Comparison of ENCODE assay signal across 10 cellular contexts in genomic region chr10:97715259-97715874, GRCh38. TPM values are rescaled to one million over a fixed set of nuclear protein-coding genes. Genes with fewer than 3 reads are reported as not detected.
DNase-seq lines count a peak whose midpoint lies in the region; ATAC-seq, FAIRE-seq and TF ChIP-seq lines count a peak whose summit lies in the region.
"Had no signal": no experiment of that assay in that cellular context is flagged by ENCODE, and none has a peak within 500 bp of the region (broad histone marks: within the 10 kb centered on the region; RNA-seq: fewer than 3 reads in every experiment).

No MANE protein-coding gene starts in this region.

- H3K36me3 ChIP-seq in GM12878 (ENCODE audit: control insufficient read depth in 2 of 2, insufficient read depth in 2 of 2, low read length in 1 of 2) (no peaks in the 10 kb centered on the region), left lung (peaks cover 0 to 12% of the 10 kb centered on the region in 2 donors), tibial artery (peaks cover 18 to 20% (median 19%) of the 10 kb centered on the region in 3 donors)
- H3K36me3 ChIP-seq: neutrophil had no signal

- no peak overlapping the region for H2AFZ ChIP-seq in GM12878 (ENCODE audit: control insufficient read depth, low read depth, low read length)

- RAD21 ChIA-PET in GM12878 (lab: Charles Lee; ENCODE audit: unreplicated experiment): no interaction called here

- no peak for TF ChIP-seq RAD21 in GM12878 (IDR thresholded peaks at IDR 0.05; ENCODE audit: insufficient read depth, low read depth, low read length)

- no peaks in the 10 kb centered on the region for H3K79me2 ChIP-seq in GM12878 (ENCODE audit: control insufficient read depth, insufficient read depth, low read length)

- H4K20me1 ChIP-seq in GM12878 (ENCODE audit: control insufficient read depth, insufficient read depth): no peaks in the 10 kb centered on the region

- no peak for TF ChIP-seq EP300 in GM12878 (IDR thresholded peaks at IDR 0.05; ENCODE audit: borderline replicate concordance in 1 of 2, control insufficient read depth in 1 of 2, low read depth in 2 of 2, low read length in 2 of 2)

- in situ Hi-C loops in GM12878 (cut with MboI): no loop called here

- WGBS in GM12878 (ENCODE audit: insufficient coverage, insufficient replicate concordance, low lambda C conversion rate, missing lambda C conversion rate): 91% methylated on average over 8 of the region's 8 CpGs

- peaks cover 3% of the 10 kb centered on the region; the same call in 1 of the 2 replicates for H3K4me1 ChIP-seq in GM12878 (ENCODE audit: control insufficient read depth, insufficient read depth, low read length)
- peaks cover 29 to 69% of the 10 kb centered on the region in 2 donors for H3K4me1 ChIP-seq in left lung
- peaks cover 8 to 79% (median 66%) of the 10 kb centered on the region in 4 donors for H3K4me1 ChIP-seq in tibial artery

- H3K27ac ChIP-seq in GM12878 (ENCODE audit: control insufficient read depth, insufficient read depth): no peak overlapping the region
- H3K27ac ChIP-seq in left lung: peak overlapping the region; percentile 93 to 95
- peak overlapping the region; percentile 96 to 99 for H3K27ac ChIP-seq in tibial artery
- H3K27ac ChIP-seq: neutrophil had no signal

- ATAC-seq in GM12878 (no peak), left lung (no peak), GM18502 (IDR thresholded peaks at IDR 0.05; ENCODE audit: poor library complexity, unreplicated experiment) (no peak), HG03159 (IDR thresholded peaks at IDR 0.05; ENCODE audit: unreplicated experiment) (no peak)

- peak overlapping the region; percentile 65 for H3K27ac Mint-ChIP-seq in activated CD4-positive, alpha-beta T cell treated with anti-CD3 and anti-CD28 coated beads, Interleukin-2, amount 10 ng/mL, durations not matched to agents 24 days and 14 days

- H3K9me3 ChIP-seq in GM12878 (replicated peaks; ENCODE audit: control insufficient read depth, insufficient read depth, low read length): no peaks in the 10 kb centered on the region
- no peaks in the 10 kb centered on the region for H3K9me3 ChIP-seq in left lung
- H3K9me3 ChIP-seq in tibial artery: no peaks in the 10 kb centered on the region
- H3K9me3 ChIP-seq: neutrophil had no signal

- H3K27me3 Mint-ChIP-seq in activated CD4-positive, alpha-beta T cell treated with anti-CD3 and anti-CD28 coated beads, Interleukin-2, amount 10 ng/mL, durations not matched to agents 24 days and 14 days: peaks cover 18% of the 10 kb centered on the region

- POLR2A ChIA-PET in GM12878 (lab: Charles Lee): interaction anchor here (2.3 kb wide), 1 partner anchor 29 kb away, joined by 6 read pairs; the partner anchor contains the start of gene AVPI1

- H3K4me1 Mint-ChIP-seq in activated CD4-positive, alpha-beta T cell treated with anti-CD3 and anti-CD28 coated beads, Interleukin-2, amount 10 ng/mL, durations not matched to agents 24 days and 14 days: peaks cover 10% of the 10 kb centered on the region

- H3K4me3 Mint-ChIP-seq in activated CD4-positive, alpha-beta T cell treated with anti-CD3 and anti-CD28 coated beads, Interleukin-2, amount 10 ng/mL, durations not matched to agents 24 days and 14 days: peak overlapping the region; percentile 97

- peak overlapping the region; percentile 97 for H3K4me2 ChIP-seq in GM12878 (ENCODE audit: control insufficient read depth, insufficient read depth)

- no peak for TF ChIP-seq POLR2A in GM12878 (IDR thresholded peaks at IDR 0.05; ENCODE audit: low read depth, low read length)

- intact Hi-C loops in activated CD4-positive, alpha-beta T cell treated with anti-CD3 and anti-CD28 coated beads, Interleukin-2, amount 10 ng/mL, durations not matched to agents 24 days and 14 days (cut with micrococcal nuclease): no loop called here
- intact Hi-C loops in GM12878 (cut with micrococcal nuclease; ENCODE audit: unreplicated experiment): no loop called here
- intact Hi-C loops in left lung (cut with DNase I): no loop called here
- intact Hi-C loops in tibial artery (cut with DNase I; ENCODE audit: low total_unique reads): no loop called here

- H3K4me3 ChIP-seq in GM12878: peak overlapping the region; percentile 74; the same call in 1 of the 2 replicates
- peak overlapping the region; percentile 67 to 74 for H3K4me3 ChIP-seq in left lung
- peak overlapping the region; percentile 71 to 78 for H3K4me3 ChIP-seq in tibial artery

- CTCF ChIA-PET in GM12878 (lab: Yijun Ruan, JAX): interaction anchor here (1.3 to 14.9 kb wide), 3 partner anchors 11 to 39 kb away, joined by 3 to 416 read pairs (median 8); partner anchors contain the start of gene ZFYVE27

- TF ChIP-seq CTCF in GM12878 (IDR thresholded peaks at IDR 0.05 in 2 of 3, conservative IDR thresholded peaks at IDR 0.05 in 1 of 3; ENCODE audit: control insufficient read depth in 2 of 3, extremely low read depth in 1 of 3, insufficient read depth in 1 of 3, low read depth in 3 of 3, low read length in 3 of 3) (no peak), left lung (IDR thresholded peaks at IDR 0.05) (no peak), tibial artery (IDR thresholded peaks at IDR 0.05) (no peak)

- BruUV-seq in GM12878 (replicated peaks; lab: Mats Ljungman, UMichigan): no TSS peak

- SMC1A ChIA-PET in GM12878 (lab: Charles Lee; ENCODE audit: uncharacterized antibody, unreplicated experiment): no interaction called here

- no peak overlapping the region; the same call in 1 of the 2 replicates for H3K9ac ChIP-seq in GM12878 (ENCODE audit: control insufficient read depth, insufficient read depth, low read length)

- no peaks in the 10 kb centered on the region for H3K9me3 Mint-ChIP-seq in activated CD4-positive, alpha-beta T cell treated with anti-CD3 and anti-CD28 coated beads, Interleukin-2, amount 10 ng/mL, durations not matched to agents 24 days and 14 days

- no peak for DNase-seq in activated CD4-positive, alpha-beta T cell treated with anti-CD3 and anti-CD28 coated beads, Interleukin-2, amount 10 ng/mL, durations not matched to agents 24 days and 14 days
- no peak for DNase-seq in activated CD4-positive, alpha-beta T cell treated with anti-CD3 and anti-CD28 coated beads for 4 hours
- DNase-seq in GM12878 (ENCODE audit: low read depth, low spot score) (no peak), left lung (no peak), tibial artery (peak in 1 of 2 donors; percentile 45), middle frontal gyrus (ENCODE audit: extremely low spot score, low spot score) (no peak)
- DNase-seq: NCI-H1105 had no signal

- H3K36me3 Mint-ChIP-seq in activated CD4-positive, alpha-beta T cell treated with anti-CD3 and anti-CD28 coated beads, Interleukin-2, amount 10 ng/mL, durations not matched to agents 24 days and 14 days (ENCODE audit: low read depth): no peaks in the 10 kb centered on the region

- no peak for FAIRE-seq in GM12878 (lab: Jason Lieb, UNC)

- H3K27me3 ChIP-seq in GM12878 (replicated peaks in 1 of 2; ENCODE audit: control insufficient read depth in 2 of 2, insufficient read depth in 2 of 2, low read length in 1 of 2) (peaks cover 0 to 2% of the 10 kb centered on the region in 2 experiments; a peak in 1 of 4 replicates), left lung (peaks cover 0 to 4% of the 10 kb centered on the region in 2 donors), tibial artery (no peaks in the 10 kb centered on the region)

RNA-seq across cellular contexts. Expression of gene MARVELD1, which starts 1.8 kb away (rescaled TPM):
- 4.6 and 5.6 TPM in 2 replicates for total RNA-seq in activated CD4-positive, alpha-beta T cell treated with anti-CD3 and anti-CD28 coated beads, Interleukin-2, amount 10 ng/mL, durations not matched to agents 24 days and 14 days
- 4.2 and 6.0 TPM in 2 replicates for total RNA-seq in GM12878 (2013; cell fraction: nucleolus; rRNA removed)
- 2.8 TPM in 2 replicates for total RNA-seq in GM12878 (2014; rRNA removed)
- total RNA-seq in GM12878 (2014; rRNA removed; fragmentation: Illumina TruSeq; extraction: Trizol): 2.6 and 3.5 TPM in 2 replicates
- total RNA-seq in GM12878 (2021): 7.4 and 8.4 TPM in 2 replicates
- polyA plus RNA-seq in GM12878 (2011; ENCODE audit: low read depth): 1.2 TPM
- polyA plus RNA-seq in GM12878 (2011; rRNA removed): 0.32 and 0.54 TPM in 2 replicates
- polyA plus RNA-seq in GM12878 (2011; cell fraction: cytosol; rRNA removed): 0.50 and 0.79 TPM in 2 replicates
- 1.3 and 1.5 TPM in 2 replicates for polyA plus RNA-seq in GM12878 (2011; cell fraction: nucleus; rRNA removed)
- polyA plus RNA-seq in GM12878 (2012): 1.5 and 2.2 TPM in 2 replicates
- 8.1 and 10.0 TPM in 2 replicates for polyA plus RNA-seq in GM12878 (2014; fragmentation: Illumina TruSeq; extraction: Trizol)
- 1 to 10 TPM; 2.8 TPM for polyA plus RNA-seq in GM12878 (2014; fragmentation: Nextera tagmentation; extraction: Ambion mirVana)
- 6.0 and 7.0 TPM in 2 replicates for polyA plus RNA-seq in GM12878 (2014; rRNA removed)
- 1 to 10 TPM; 2.7 to 3.6 TPM for polyA plus RNA-seq in GM12878 (2016; fragmentation: Nextera tagmentation; extraction: Ambion mirVana)
- 0.15 and 0.21 TPM in 2 replicates for polyA minus RNA-seq in GM12878 (2011; rRNA and poly(A)+ RNA removed)
- polyA minus RNA-seq in GM12878 (2011; cell fraction: cytosol; rRNA and poly(A)+ RNA removed): 0.40 and 0.73 TPM in 2 replicates
- polyA minus RNA-seq in GM12878 (2011; cell fraction: nucleus; rRNA and poly(A)+ RNA removed): 0.38 and 0.48 TPM in 2 replicates
- total RNA-seq in left lung: 10 to 100 TPM; 48.1 to 58.4 TPM

RNA-seq across cellular contexts. Expression of gene ZFYVE27, which starts 21.6 kb away (rescaled TPM):
- total RNA-seq in activated CD4-positive, alpha-beta T cell treated with anti-CD3 and anti-CD28 coated beads, Interleukin-2, amount 10 ng/mL, durations not matched to agents 24 days and 14 days: 38.1 and 42.2 TPM in 2 replicates
- 105 and 111 TPM in 2 replicates for total RNA-seq in GM12878 (2013; cell fraction: nucleolus; rRNA removed)
- total RNA-seq in GM12878 (2014; rRNA removed) (25.7 and 28.9 TPM in 2 replicates), GM12878 (2014; rRNA removed; fragmentation: Illumina TruSeq; extraction: Trizol) (14.5 and 16.4 TPM in 2 replicates), GM12878 (2021) (23.7 and 25.3 TPM in 2 replicates), left lung (10 to 100 TPM; 20.6 to 23.2 TPM)
- polyA plus RNA-seq in GM12878 (2011; ENCODE audit: low read depth): 10.4 TPM
- polyA plus RNA-seq in GM12878 (2011; rRNA removed) (20.3 and 28.2 TPM in 2 replicates), GM12878 (2014; fragmentation: Illumina TruSeq; extraction: Trizol) (11.1 and 16.6 TPM in 2 replicates), GM12878 (2014; fragmentation: Nextera tagmentation; extraction: Ambion mirVana) (1 to 10 TPM; 1.1 to 1.3 TPM), GM12878 (2014; rRNA removed) (26.2 and 26.3 TPM in 2 replicates), GM12878 (2016; fragmentation: Nextera tagmentation; extraction: Ambion mirVana) (10 to 100 TPM; 20.8 to 22.1 TPM)
- polyA plus RNA-seq in GM12878 (2011; cell fraction: cytosol; rRNA removed): 26.9 and 33.5 TPM in 2 replicates
- polyA plus RNA-seq in GM12878 (2011; cell fraction: nucleus; rRNA removed): 117 TPM in 2 replicates
- polyA plus RNA-seq in GM12878 (2012): 18.7 and 19.2 TPM in 2 replicates
- 21.9 and 42.0 TPM in 2 replicates for polyA minus RNA-seq in GM12878 (2011; rRNA and poly(A)+ RNA removed)
- 7.0 and 12.7 TPM in 2 replicates for polyA minus RNA-seq in GM12878 (2011; cell fraction: cytosol; rRNA and poly(A)+ RNA removed)
- polyA minus RNA-seq in GM12878 (2011; cell fraction: nucleus; rRNA and poly(A)+ RNA removed): 46.1 and 55.0 TPM in 2 replicates

RNA-seq across cellular contexts. Expression of gene AVPI1, which starts 28.3 kb away (rescaled TPM):
- total RNA-seq in activated CD4-positive, alpha-beta T cell treated with anti-CD3 and anti-CD28 coated beads, Interleukin-2, amount 10 ng/mL, durations not matched to agents 24 days and 14 days: 1.1 and 1.3 TPM in 2 replicates
- total RNA-seq in GM12878 (2013; cell fraction: nucleolus; rRNA removed): 1.4 and 2.5 TPM in 2 replicates
- total RNA-seq in GM12878 (2014; rRNA removed): 0.82 and 1.1 TPM in 2 replicates
- 0.37 and 0.63 TPM in 2 replicates for total RNA-seq in GM12878 (2014; rRNA removed; fragmentation: Illumina TruSeq; extraction: Trizol)
- 1.1 and 1.4 TPM in 2 replicates for total RNA-seq in GM12878 (2021)
- polyA plus RNA-seq in GM12878 (2011; ENCODE audit: low read depth): 1.2 TPM
- 0.43 and 1.0 TPM in 2 replicates for polyA plus RNA-seq in GM12878 (2011; rRNA removed)
- 1.4 and 1.9 TPM in 2 replicates for polyA plus RNA-seq in GM12878 (2011; cell fraction: cytosol; rRNA removed)
- 0.73 and 0.83 TPM in 2 replicates for polyA plus RNA-seq in GM12878 (2011; cell fraction: nucleus; rRNA removed)
- polyA plus RNA-seq in GM12878 (2012): 1.2 and 1.6 TPM in 2 replicates
- polyA plus RNA-seq in GM12878 (2014; fragmentation: Illumina TruSeq; extraction: Trizol): 0.21 and 0.65 TPM in 2 replicates
- polyA plus RNA-seq in GM12878 (2014; fragmentation: Nextera tagmentation; extraction: Ambion mirVana): under 1 TPM; 0.08 to 0.13 TPM
- 0.65 and 1.2 TPM in 2 replicates for polyA plus RNA-seq in GM12878 (2014; rRNA removed)
- polyA plus RNA-seq in GM12878 (2016; fragmentation: Nextera tagmentation; extraction: Ambion mirVana): 1 to 10 TPM; 1.3 to 1.4 TPM
- 0.66 and 0.93 TPM in 2 replicates for polyA minus RNA-seq in GM12878 (2011; rRNA and poly(A)+ RNA removed)
- polyA minus RNA-seq in GM12878 (2011; cell fraction: cytosol; rRNA and poly(A)+ RNA removed): 7.1 and 8.2 TPM in 2 replicates
- 1.3 and 1.8 TPM in 2 replicates for polyA minus RNA-seq in GM12878 (2011; cell fraction: nucleus; rRNA and poly(A)+ RNA removed)
- total RNA-seq in left lung: 10 to 100 TPM; 15.2 to 19.7 TPM

RNA-seq across cellular contexts. Expression of gene SFRP5, which starts 56.4 kb away (rescaled TPM):
- total RNA-seq in activated CD4-positive, alpha-beta T cell treated with anti-CD3 and anti-CD28 coated beads, Interleukin-2, amount 10 ng/mL, durations not matched to agents 24 days and 14 days: not detected in 2 replicates
- total RNA-seq in GM12878 (2013; cell fraction: nucleolus; rRNA removed): not detected in 2 replicates
- not detected in 2 replicates for total RNA-seq in GM12878 (2014; rRNA removed)
- not detected in 2 replicates for total RNA-seq in GM12878 (2014; rRNA removed; fragmentation: Illumina TruSeq; extraction: Trizol)
- total RNA-seq in GM12878 (2021): 0.11 TPM in 1 of 2 replicates, not detected in the other
- not detected for polyA plus RNA-seq in GM12878 (2011; ENCODE audit: low read depth)
- polyA plus RNA-seq in GM12878 (2011; rRNA removed): not detected in 2 replicates
- polyA plus RNA-seq in GM12878 (2011; cell fraction: cytosol; rRNA removed): not detected in 2 replicates
- not detected in 2 replicates for polyA plus RNA-seq in GM12878 (2011; cell fraction: nucleus; rRNA removed)
- polyA plus RNA-seq in GM12878 (2012): not detected in 2 replicates
- polyA plus RNA-seq in GM12878 (2014; fragmentation: Illumina TruSeq; extraction: Trizol): not detected in 2 replicates
- not detected for polyA plus RNA-seq in GM12878 (2014; fragmentation: Nextera tagmentation; extraction: Ambion mirVana)
- not detected in 2 replicates for polyA plus RNA-seq in GM12878 (2014; rRNA removed)
- not detected for polyA plus RNA-seq in GM12878 (2016; fragmentation: Nextera tagmentation; extraction: Ambion mirVana)
- not detected in 2 replicates for polyA minus RNA-seq in GM12878 (2011; rRNA and poly(A)+ RNA removed)
- not detected in 2 replicates for polyA minus RNA-seq in GM12878 (2011; cell fraction: cytosol; rRNA and poly(A)+ RNA removed)
- polyA minus RNA-seq in GM12878 (2011; cell fraction: nucleus; rRNA and poly(A)+ RNA removed): not detected in 2 replicates
- 1 to 10 TPM in 1 of 2 donors, under 1 TPM in 1; 0.24 to 1.9 TPM for total RNA-seq in left lung
